ENCODE assay signal across 8 cellular contexts in the genomic region with DNA sequence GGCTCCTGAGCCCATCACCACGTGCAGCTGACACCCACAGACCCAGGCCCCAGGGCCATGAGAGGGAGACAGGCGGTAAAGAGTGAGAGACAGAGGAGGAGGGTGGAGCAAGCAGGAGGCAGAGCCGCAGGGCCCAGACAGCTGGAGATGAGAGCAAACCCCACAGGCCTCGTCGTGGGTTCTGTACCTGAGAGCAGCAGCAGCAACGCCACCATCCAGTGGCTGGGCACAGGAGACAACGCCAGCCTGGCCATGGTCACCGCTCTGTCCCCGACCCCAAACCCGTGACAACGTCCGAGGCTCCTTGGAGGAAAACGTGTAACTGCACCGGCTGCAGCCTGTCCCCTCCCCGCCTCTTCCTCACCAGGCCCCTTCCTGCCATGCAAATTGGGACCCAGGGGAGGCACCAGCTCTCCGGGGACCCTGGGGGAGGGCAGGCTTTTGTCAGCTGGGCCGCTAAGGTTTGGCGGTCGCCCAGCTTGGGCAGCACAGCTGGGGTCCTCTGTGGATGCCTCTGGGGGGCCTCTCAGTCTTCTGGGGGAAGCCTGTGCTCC. TPM values are rescaled to one million over a fixed set of nuclear protein-coding genes. Genes with fewer than 3 reads are reported as not detected.
DNase-seq lines count a peak whose midpoint lies in the region; ATAC-seq and TF ChIP-seq lines count a peak whose summit lies in the region.

A gene (minus strand): TSS at position 324 of the 554 bp plus-strand sequence. CDS start 70 bp downstream, at position 254.

- POLR2A ChIA-PET in activated CD4-positive, alpha-beta T cell treated with anti-CD3 and anti-CD28 coated beads, Interleukin-2, amount 10 ng/mL, durations not matched to agents 7 days and 5 days (lab: Charles Lee), result no interaction called here

- no peak within 1 kb of the TSS for H3K9ac ChIP-seq in liver (ENCODE audit: low read depth in 1 of 2, low read length in 2 of 2)

- peaks cover 0 to 8% (median 2%) of the 10 kb centered on the region in 4 donors for H3K4me1 ChIP-seq in liver (ENCODE audit: control insufficient read depth in 4 of 4, insufficient read depth in 4 of 4, low read length in 3 of 4)

- peaks cover 4% of the 10 kb centered on the region for H3K27me3 Mint-ChIP-seq in activated CD4-positive, alpha-beta T cell treated with anti-CD3 and anti-CD28 coated beads, Interleukin-2, amount 10 ng/mL, durations not matched to agents 7 days and 5 days

- no peak for TF ChIP-seq CTCF in liver (IDR thresholded peaks at IDR 0.05; ENCODE audit: low read depth, low read length, missing input control)

- H3K4me1 Mint-ChIP-seq in activated CD4-positive, alpha-beta T cell treated with anti-CD3 and anti-CD28 coated beads, Interleukin-2, amount 10 ng/mL, durations not matched to agents 7 days and 5 days, result peaks cover 31% of the 10 kb centered on the region

- no peaks in the 10 kb centered on the region for H3K36me3 ChIP-seq in liver (ENCODE audit: control insufficient read depth in 4 of 4, insufficient read depth in 3 of 4, low read depth in 1 of 4, low read length in 3 of 4)

- H3K36me3 Mint-ChIP-seq in activated CD4-positive, alpha-beta T cell treated with anti-CD3 and anti-CD28 coated beads, Interleukin-2, amount 10 ng/mL, durations not matched to agents 7 days and 5 days (ENCODE audit: low read depth), result peaks cover 8% of the 10 kb centered on the region

- no peak for TF ChIP-seq RAD21 in liver (IDR thresholded peaks at IDR 0.05)

- no peaks in the 10 kb centered on the region for H3K9me3 Mint-ChIP-seq in activated CD4-positive, alpha-beta T cell treated with anti-CD3 and anti-CD28 coated beads, Interleukin-2, amount 10 ng/mL, durations not matched to agents 7 days and 5 days

- peak within 1 kb of the TSS; percentile 33 to 57 for H3K27ac ChIP-seq in liver (ENCODE audit: low read depth in 1 of 2, low read length in 2 of 2)

- H3K4me3 Mint-ChIP-seq in activated CD4-positive, alpha-beta T cell treated with anti-CD3 and anti-CD28 coated beads, Interleukin-2, amount 10 ng/mL, durations not matched to agents 7 days and 5 days, result peak within 1 kb of the TSS; percentile 95

- H3K27me3 ChIP-seq in liver (ENCODE audit: control insufficient read depth in 4 of 4, insufficient read depth in 4 of 4, low read length in 3 of 4), result no peaks in the 10 kb centered on the region

- DNase-seq in activated CD4-positive, alpha-beta T cell treated with anti-CD3 and anti-CD28 coated beads, Interleukin-2, amount 10 ng/mL, durations not matched to agents 7 days and 5 days, result peak; percentile 47
- DNase-seq in hippocampal formation (lab: John Stamatoyannopoulos, UW), result no peak
- DNase-seq in hepatic stellate cell (ENCODE audit: low spot score), result no peak
- DNase-seq in OCI-M1 (lab: John Stamatoyannopoulos, UW), result no peak
- no peak for DNase-seq in NCI-H82 (lab: John Stamatoyannopoulos, UW)

- 74% methylated on average over 19 of the region's 19 CpGs for WGBS in liver

- CTCF ChIA-PET in activated CD4-positive, alpha-beta T cell treated with anti-CD3 and anti-CD28 coated beads, Interleukin-2, amount 10 ng/mL, durations not matched to agents 7 days and 5 days (lab: Charles Lee), result interaction anchor here (1.0 to 7.7 kb wide), 13 partner anchors 11 to 202 kb away, joined by 3 to 38 read pairs (median 4); a partner anchor contains a TSS

- H3K9me3 ChIP-seq in liver (ENCODE audit: control insufficient read depth in 4 of 4, low read length in 3 of 4), result no peaks in the 10 kb centered on the region

- H3K27ac Mint-ChIP-seq in activated CD4-positive, alpha-beta T cell treated with anti-CD3 and anti-CD28 coated beads, Interleukin-2, amount 10 ng/mL, durations not matched to agents 7 days and 5 days, result peak within 1 kb of the TSS; percentile 95

- ATAC-seq in GM19043 (IDR thresholded peaks at IDR 0.05; ENCODE audit: low read depth, unreplicated experiment) (peak; percentile 71), HG02970 (IDR thresholded peaks at IDR 0.05; ENCODE audit: low FRiP score, unreplicated experiment) (peak; percentile 56)

- H3K4me3 ChIP-seq in liver (ENCODE audit: low read depth in 1 of 3, low read length in 3 of 3), result no peak within 1 kb of the TSS

TF ChIP-seq in liver, 16 proteins besides CTCF, POLR2A, EP300 and RAD21:
- no peak for TF ChIP-seq JUND (IDR thresholded peaks at IDR 0.05)
- no peak for TF ChIP-seq TAF1 (conservative IDR thresholded peaks at IDR 0.05)
- TF ChIP-seq GABPA (IDR thresholded peaks at IDR 0.05 in 1 of 2, conservative IDR thresholded peaks at IDR 0.05 in 1 of 2), result no peak
- TF ChIP-seq, protein P1, sequence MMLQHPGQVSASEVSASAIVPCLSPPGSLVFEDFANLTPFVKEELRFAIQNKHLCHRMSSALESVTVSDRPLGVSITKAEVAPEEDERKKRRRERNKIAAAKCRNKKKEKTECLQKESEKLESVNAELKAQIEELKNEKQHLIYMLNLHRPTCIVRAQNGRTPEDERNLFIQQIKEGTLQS (IDR thresholded peaks at IDR 0.05), result no peak

RNA-seq across cellular contexts. Expression of the gene that starts here (rescaled TPM):
- 10 to 100 TPM; 34.6 to 39.9 TPM for total RNA-seq in activated CD4-positive, alpha-beta T cell treated with anti-CD3 and anti-CD28 coated beads, Interleukin-2, amount 10 ng/mL, durations not matched to agents 7 days and 5 days
- total RNA-seq in liver, result 1 to 10 TPM; 1.3 to 6.5 TPM
- 1 to 10 TPM; 3.4 to 3.6 TPM for polyA plus RNA-seq in liver

Comparison
In these comparisons a context has a peak if more than half of its experiments do, and no peak if none do; other contexts are left out.
1. RNA of the gene that starts here (total RNA-seq): 34.6 to 39.9 TPM in activated CD4-positive, alpha-beta T cell treated with anti-CD3 and anti-CD28 coated beads, Interleukin-2, amount 10 ng/mL, durations not matched to agents 7 days and 5 days; 1.3 to 6.5 TPM in liver; every median in the first group is over 4 times any median in the second.